ENCODE assay signal across 27 cellular contexts in the genomic region with DNA sequence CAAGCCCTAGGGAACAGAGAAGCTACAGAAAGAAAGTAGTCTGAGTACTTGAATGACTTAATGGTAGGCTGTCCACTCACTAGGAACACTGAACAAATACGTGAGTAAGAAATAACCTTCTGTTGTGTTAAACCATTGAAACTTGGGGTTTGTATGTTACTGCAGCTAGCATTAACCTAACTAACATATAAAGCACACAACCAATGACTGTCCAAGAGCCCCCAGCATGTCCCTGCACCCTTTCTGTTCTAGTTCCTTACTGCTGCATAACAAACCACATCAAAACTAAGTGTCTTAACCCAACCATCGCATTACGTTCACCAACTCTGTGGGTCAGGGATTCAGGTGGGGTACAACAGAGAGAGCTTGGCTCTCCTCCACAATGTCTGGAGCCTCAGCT.
"Had no signal": no experiment of that assay in that cellular context is flagged by ENCODE, and none has a peak within 500 bp of the region (broad histone marks: within the 10 kb centered on the region; RNA-seq: fewer than 3 reads in every experiment).

No MANE protein-coding gene starts in this region.

- H3K36me3 ChIP-seq: neutrophil, pancreas, prostate gland, right atrium auricular region, spleen, stomach, thoracic aorta, thyroid gland, tibial nerve, upper lobe of left lung, vagina had no signal

- H3K9me3 ChIP-seq: neutrophil, pancreas, prostate gland, right atrium auricular region, spleen, stomach, thoracic aorta, thyroid gland, tibial nerve, upper lobe of left lung, vagina had no signal

- H3K4me2 ChIP-seq: smooth muscle cell had no signal

- FAIRE-seq: pancreas, urothelium cell line had no signal

- H3K4me3 ChIP-seq: pancreas, prostate gland, right atrium auricular region, skin epidermis, smooth muscle cell, spleen, stomach, thoracic aorta, thyroid gland, tibial nerve, upper lobe of left lung, vagina had no signal

- H3K27me3 ChIP-seq: pancreas, right atrium auricular region, stomach, thyroid gland, tibial nerve, upper lobe of left lung, vagina had no signal

- H3K4me1 ChIP-seq: pancreas, prostate gland, right atrium auricular region, spleen, stomach, thyroid gland, tibial nerve, upper lobe of left lung, vagina had no signal

- H3K27ac ChIP-seq: neutrophil, pancreas, prostate gland, right atrium auricular region, skin epidermis, spleen, stomach, thoracic aorta, thyroid gland, tibial nerve, upper lobe of left lung, vagina had no signal

- ATAC-seq: naive thymus-derived CD8-positive, alpha-beta T cell; pancreas; sciatic nerve; stimulated activated effector memory CD8-positive, alpha-beta T cell treated with anti-CD3 and anti-CD28 coated beads, Interleukin-12 subunit alpha, Interleukin-12 subunit beta, amount 100 ng/mL, for 72 hours; stimulated activated naive B cell treated with anti-CD40 and anti-IgM and Interleukin-4, amounts not matched to agents 10 μg/mL and 1 μg/mL and 100 μg/mL, for 72 hours had no signal

- DNase-seq: naive B cell; naive thymus-derived CD8-positive, alpha-beta T cell; nephron progenitor cell; nucleus accumbens; pancreas; retina; spleen; stimulated activated CD4-positive, alpha-beta T cell treated with anti-CD3 and anti-CD28 coated beads, Interleukin-12 subunit alpha, Interleukin-12 subunit beta, amount 100 ng/mL, for 4 hours; stimulated activated CD4-positive, alpha-beta T cell treated with anti-CD3 and anti-CD28 coated beads, Interleukin-1b, Interleukin-23, amount 100 ng/mL, for 48 hours; stimulated activated CD4-positive, alpha-beta T cell treated with anti-CD3 and anti-CD28 coated beads, Interleukin-4, amount 100 ng/mL, for 1 hour; stimulated activated naive B cell treated with anti-CD40 and anti-IgM and Interleukin-4, amounts not matched to agents 10 μg/mL and 1 μg/mL and 100 μg/mL, for 72 hours; stimulated activated naive CD4-positive, alpha-beta T cell treated with Interleukin-2 at 50 U/mL for 16 hours; stomach; thyroid gland; trophoblast cell; upper lobe of left lung had no signal
